In genomic region chr9:130172161-130172857, GRCh38 we compare ENCODE assay signal across 8 cellular contexts. TPM values are rescaled to one million over a fixed set of nuclear protein-coding genes. Genes with fewer than 3 reads are reported as not detected.
DNase-seq lines count a peak whose midpoint lies in the region; ATAC-seq lines count a peak whose summit lies in the region.

Gene NCS1 (plus strand): TSS chr9:130172404. CDS start chr9:130172664, 260 bp downstream.

- DNase-seq in D341Med (ENCODE audit: low spot score): peak; percentile 97
- DNase-seq in NCI-H146 (lab: John Stamatoyannopoulos, UW): peak; percentile 70
- peak; percentile 28 for DNase-seq in activated CD4-positive, alpha-beta T cell treated with anti-CD3 and anti-CD28 coated beads, Interleukin-2, amount 50 U/mL, for 1 hour
- DNase-seq in dermis blood vessel endothelial cell: peak; percentile 68
- peak; percentile 90 for DNase-seq in left kidney (ENCODE audit: low read depth, low spot score)
- DNase-seq in stimulated activated CD4-positive, alpha-beta T cell treated with anti-CD3 and anti-CD28 coated beads, Interleukin-1b, Interleukin-23, amount 100 ng/mL, for 48 hours: peak; percentile 42

- ATAC-seq in GM21447 (IDR thresholded peaks at IDR 0.05; ENCODE audit: unreplicated experiment): no peak
- ATAC-seq in HG03139 (IDR thresholded peaks at IDR 0.05; ENCODE audit: unreplicated experiment): no peak

RNA-seq across cellular contexts. Expression of gene NCS1, which starts in this region (rescaled TPM):
- 8.2 and 12.3 TPM in 2 replicates for total RNA-seq in dermis blood vessel endothelial cell

Comparison
In these comparisons a context has a peak if more than half of its experiments do, and no peak if none do; other contexts are left out.
1. DNase-seq: peak in every context shown above with its lines; median percentile 97 in D341Med; 90 in left kidney; 70 in NCI-H146; 68 in dermis blood vessel endothelial cell; 42 in stimulated activated CD4-positive, alpha-beta T cell treated with anti-CD3 and anti-CD28 coated beads, Interleukin-1b, Interleukin-23, amount 100 ng/mL, for 48 hours; 28 in activated CD4-positive, alpha-beta T cell treated with anti-CD3 and anti-CD28 coated beads, Interleukin-2, amount 50 U/mL, for 1 hour.